In the genomic region with DNA sequence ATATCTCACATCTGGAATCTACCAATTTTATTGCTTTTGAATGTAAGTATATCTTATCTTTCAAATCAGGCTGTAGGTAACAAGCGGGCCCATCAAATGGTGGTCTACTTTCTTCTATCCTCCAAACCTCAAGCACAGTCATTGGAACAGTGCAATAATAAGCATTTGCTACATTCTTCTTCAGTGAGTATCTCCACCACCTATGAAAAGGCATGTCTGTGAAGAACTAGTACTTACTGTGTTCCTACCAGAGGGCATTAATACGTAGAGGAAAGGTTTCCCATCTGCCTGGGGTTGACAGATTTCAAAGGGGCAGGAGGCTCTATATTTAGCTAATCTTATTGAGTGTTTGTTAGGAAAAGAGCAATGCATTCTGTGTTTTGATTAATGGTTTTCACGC, we compare ENCODE assay signal across 28 cellular contexts.
"Had no signal": no experiment of that assay in that cellular context is flagged by ENCODE, and none has a peak within 500 bp of the region (broad histone marks: within the 10 kb centered on the region; RNA-seq: fewer than 3 reads in every experiment).

No MANE protein-coding gene starts in this region.

- H3K4me3 ChIP-seq: esophagus muscularis mucosa, gastrocnemius medialis, heart left ventricle had no signal

- DNase-seq: activated CD4-positive, alpha-beta memory T cell treated with anti-CD3 and anti-CD28 coated beads, Interleukin-2, amount 10 ng/mL, durations not matched to agents 7 days and 5 days; activated CD4-positive, alpha-beta T cell treated with anti-CD3 and anti-CD28 coated beads for 1 hour; activated CD4-positive, alpha-beta T cell treated with anti-CD3 and anti-CD28 coated beads for 4 hours; activated CD4-positive, alpha-beta T cell treated with anti-CD3 and anti-CD28 coated beads, Interleukin-2, amount 10 ng/mL, durations not matched to agents 7 days and 5 days; activated CD4-positive, alpha-beta T cell treated with anti-CD3 and anti-CD28 coated beads, Interleukin-2, amount 50 U/mL, for 4 hours; activated CD8-positive, alpha-beta memory T cell treated with anti-CD3 and anti-CD28 coated beads, Interleukin-2, amount 50 U/mL, for 48 hours; activated gamma-delta T cell; activated naive CD4-positive, alpha-beta T cell; activated naive CD4-positive, alpha-beta T cell treated with anti-CD3 and anti-CD28 coated beads, Interleukin-2, amount 50 U/mL, for 16 hours; activated T-cell treated with anti-CD3 and anti-CD28 coated beads for 4 hours; activated T-cell treated with anti-CD3 and anti-CD28 coated beads, Interleukin-2, amount 50 U/mL, for 24 hours; activated T-cell treated with anti-CD3 and anti-CD28 coated beads, Interleukin-2, amount 50 U/mL, for 72 hours; amygdala; aorta; brain microvascular endothelial cell; caudate nucleus; cortex of kidney; dermis blood vessel endothelial cell; effector CD4-positive, alpha-beta T cell; effector memory CD8-positive, alpha-beta T cell; erythroblast; gastrocnemius medialis; glutamatergic neuron; heart left ventricle; T-helper 2 cell had no signal

- H3K36me3 ChIP-seq: brain microvascular endothelial cell, esophagus muscularis mucosa, gastrocnemius medialis, heart left ventricle had no signal

- H3K27me3 ChIP-seq: brain microvascular endothelial cell, esophagus muscularis mucosa, foreskin keratinocyte, gastrocnemius medialis, heart left ventricle had no signal

- FAIRE-seq: colon had no signal
